In genomic region chr7:117011419-117012260, GRCh38 we compare ENCODE assay signal across 9 cellular contexts. TPM values are rescaled to one million over a fixed set of nuclear protein-coding genes. Genes with fewer than 3 reads are reported as not detected.
A peak's percentile ranks its signal among the peaks of the same experiment; 100 is the strongest.
DNase-seq lines count a peak whose midpoint lies in the region; ATAC-seq, FAIRE-seq and TF ChIP-seq lines count a peak whose summit lies in the region.
"Had no signal": no experiment of that assay in that cellular context is flagged by ENCODE, and none has a peak within 500 bp of the region (broad histone marks: within the 10 kb centered on the region; RNA-seq: fewer than 3 reads in every experiment).

No MANE protein-coding gene starts in this region.

- no peak overlapping the region; the same call in 1 of the 2 replicates for H2AFZ ChIP-seq in GM12878 (ENCODE audit: control insufficient read depth, low read depth, low read length)

- intact Hi-C loops in GM12878 (cut with micrococcal nuclease; ENCODE audit: unreplicated experiment): loop anchor here (1.0 to 10.0 kb wide), 4 partner anchors 23 to 1173 kb away; partner anchors contain the start of gene LSM8

- H3K9me3 ChIP-seq in GM12878 (replicated peaks; ENCODE audit: control insufficient read depth, insufficient read depth, low read length): no peaks in the 10 kb centered on the region

- TF ChIP-seq POLR2A in GM12878 (IDR thresholded peaks at IDR 0.05; ENCODE audit: low read depth, low read length): no peak

- no peaks in the 10 kb centered on the region for H3K27me3 ChIP-seq in GM12878 (replicated peaks in 1 of 2; ENCODE audit: control insufficient read depth in 2 of 2, insufficient read depth in 2 of 2, low read length in 1 of 2)

- SMC1A ChIA-PET in GM12878 (lab: Charles Lee; ENCODE audit: uncharacterized antibody, unreplicated experiment): interaction anchor here (0.6 to 11.1 kb wide), 27 partner anchors 11 to 181 kb away, joined by 3 to 223 read pairs (median 4); partner anchors contain the start of gene ST7

- POLR2A ChIA-PET in GM12878 (lab: Charles Lee): interaction anchor here (0.7 to 2.1 kb wide), 22 partner anchors 12 to 147 kb away, joined by 3 to 16 read pairs (median 4); partner anchors contain the start of gene ST7

- no peaks in the 10 kb centered on the region for H3K36me3 ChIP-seq in GM12878 (ENCODE audit: control insufficient read depth in 2 of 2, insufficient read depth in 2 of 2, low read length in 1 of 2)

- RAD21 ChIA-PET in GM12878 (lab: Charles Lee; ENCODE audit: unreplicated experiment): interaction anchor here (0.6 to 9.2 kb wide), 30 partner anchors 11 to 400 kb away, joined by 3 to 112 read pairs (median 4); no protein-coding TSS in a partner anchor

- ATAC-seq in GM19452 (IDR thresholded peaks at IDR 0.05; ENCODE audit: unreplicated experiment) (peak; percentile 82), HG03066 (IDR thresholded peaks at IDR 0.05; ENCODE audit: low read depth, unreplicated experiment) (peak; percentile 68), GM12878 (peak; percentile 81), omental fat pad (ENCODE audit: low FRiP score) (no peak)

- peak; percentile 58 to 97 for TF ChIP-seq EP300 in GM12878 (IDR thresholded peaks at IDR 0.05; ENCODE audit: borderline replicate concordance in 1 of 2, control insufficient read depth in 1 of 2, low read depth in 2 of 2, low read length in 2 of 2)

- H3K9ac ChIP-seq in GM12878 (ENCODE audit: control insufficient read depth, insufficient read depth, low read length): peak overlapping the region; percentile 82

- peak overlapping the region; percentile 100 for H3K27ac ChIP-seq in GM12878 (ENCODE audit: control insufficient read depth, insufficient read depth)

- BruUV-seq in GM12878 (replicated peaks; lab: Mats Ljungman, UMichigan): TSS peak; percentile 94

- CTCF ChIA-PET in GM12878 (lab: Yijun Ruan, JAX): interaction anchor here (0.6 to 10.7 kb wide), 20 partner anchors 8 to 115 kb away, joined by 3 to 287 read pairs (median 5); no protein-coding TSS in a partner anchor

- H4K20me1 ChIP-seq in GM12878 (ENCODE audit: control insufficient read depth, insufficient read depth): no peaks in the 10 kb centered on the region

- TF ChIP-seq CTCF in GM13976 (IDR thresholded peaks at IDR 0.05; ENCODE audit: borderline replicate concordance, control extremely low read depth, extremely low read depth, insufficient read depth, missing control alignments): no peak
- TF ChIP-seq CTCF in GM12878 (IDR thresholded peaks at IDR 0.05 in 2 of 3, conservative IDR thresholded peaks at IDR 0.05 in 1 of 3; ENCODE audit: control insufficient read depth in 2 of 3, extremely low read depth in 1 of 3, insufficient read depth in 1 of 3, low read depth in 3 of 3, low read length in 3 of 3): no peak
- TF ChIP-seq CTCF in omental fat pad (IDR thresholded peaks at IDR 0.05): no peak

- H3K4me3 ChIP-seq in GM12878: peak overlapping the region; percentile 53

- TF ChIP-seq RAD21 in GM12878 (IDR thresholded peaks at IDR 0.05; ENCODE audit: insufficient read depth, low read depth, low read length): no peak; the same call in 1 of the 2 replicates

- H3K79me2 ChIP-seq in GM12878 (ENCODE audit: control insufficient read depth, insufficient read depth, low read length): peaks cover 88% of the 10 kb centered on the region

- peak overlapping the region; percentile 99 for H3K4me2 ChIP-seq in GM12878 (ENCODE audit: control insufficient read depth, insufficient read depth)

- peaks cover 49% of the 10 kb centered on the region for H3K4me1 ChIP-seq in GM12878 (ENCODE audit: control insufficient read depth, insufficient read depth, low read length)

- peak; percentile 75 for FAIRE-seq in GM12878 (lab: Jason Lieb, UNC)

- in situ Hi-C loops in GM13976 (cut with MboI; ENCODE audit: low sequenced_read_pairs, unreplicated experiment): no loop called here
- in situ Hi-C loops in GM12878 (cut with MboI): no loop called here

- 15% methylated on average over 6 of the region's 6 CpGs for WGBS in GM12878 (ENCODE audit: insufficient coverage, insufficient replicate concordance, low lambda C conversion rate, missing lambda C conversion rate)

- DNase-seq in GM13976 (ENCODE audit: low spot score): peak; percentile 38
- DNase-seq in GM12878 (ENCODE audit: low read depth, low spot score): peak; percentile 92
- DNase-seq in DMS53 treated with DMSO at 0.1 percent for 48 hours (lab: John Stamatoyannopoulos, UW; ENCODE audit: unreplicated experiment): no peak
- DNase-seq in NCI-H446 (lab: John Stamatoyannopoulos, UW): no peak
- no peak for DNase-seq in omental fat pad (ENCODE audit: low spot score)
- no peak for DNase-seq in NCI-H1105 (lab: John Stamatoyannopoulos, UW)
- DNase-seq: activated CD8-positive, alpha-beta memory T cell treated with anti-CD3 and anti-CD28 coated beads, Interleukin-2, amount 50 U/mL, for 4 hours had no signal

TF ChIP-seq in GM12878, 131 proteins besides CTCF, POLR2A, EP300 and RAD21 (continues in another document):
- TF ChIP-seq CREM (IDR thresholded peaks at IDR 0.05; ENCODE audit: low read depth): peak; percentile 92
- 0 out of 2 replicates have a peak, but pooled peaks have one; percentile 25 for TF ChIP-seq NR2F1 (conservative IDR thresholded peaks at IDR 0.05)
- TF ChIP-seq HDAC6 (IDR thresholded peaks at IDR 0.05; ENCODE audit: unreplicated experiment): no peak
- no peak for TF ChIP-seq GATAD2B (conservative IDR thresholded peaks at IDR 0.05; ENCODE audit: low read depth)
- TF ChIP-seq MEF2B (IDR thresholded peaks at IDR 0.05; ENCODE audit: partially characterized antibody, poor library complexity, severe bottlenecking): peak; percentile 62
- TF ChIP-seq BRCA1 (IDR thresholded peaks at IDR 0.05; ENCODE audit: low read depth, low read length): no peak
- TF ChIP-seq ETV6 (conservative IDR thresholded peaks at IDR 0.05 in 1 of 2, IDR thresholded peaks at IDR 0.05 in 1 of 2; ENCODE audit: borderline replicate concordance in 1 of 2, low read depth in 1 of 2): peak in 1 of 2 experiments; percentile 47; a peak in 1 of 4 replicates
- peak; percentile 74 for TF ChIP-seq POU2F2 (IDR thresholded peaks at IDR 0.05; ENCODE audit: borderline replicate concordance, low read depth, low read length)
- no peak for TF ChIP-seq ZZZ3 (IDR thresholded peaks at IDR 0.05; ENCODE audit: control insufficient read depth, insufficient read length, low read depth)
- peak; percentile 99 for TF ChIP-seq IRF4 (IDR thresholded peaks at IDR 0.05; ENCODE audit: low read depth, low read length)
- peak; percentile 81 for TF ChIP-seq MLLT1 (IDR thresholded peaks at IDR 0.05)
- TF ChIP-seq NRF1 (conservative IDR thresholded peaks at IDR 0.05; ENCODE audit: low read depth, low read length): no peak
- TF ChIP-seq PBX3 (IDR thresholded peaks at IDR 0.05; ENCODE audit: insufficient replicate concordance, low read depth, low read length): no peak
- no peak for TF ChIP-seq ELK1 (IDR thresholded peaks at IDR 0.05; ENCODE audit: low read depth, low read length)
- TF ChIP-seq NFIC (IDR thresholded peaks at IDR 0.05; ENCODE audit: low read depth, low read length): peak; percentile 96

RNA-seq across cellular contexts. Expression of gene ST7, which starts 58.3 kb away (rescaled TPM):
- 157 and 175 TPM in 2 replicates for total RNA-seq in GM12878 (2013; cell fraction: nucleolus; rRNA removed)
- total RNA-seq in GM12878 (2014; rRNA removed) (62.1 and 74.9 TPM in 2 replicates), GM12878 (2014; rRNA removed; fragmentation: Illumina TruSeq; extraction: Trizol) (27.5 and 27.7 TPM in 2 replicates), GM12878 (2021) (46.0 and 46.9 TPM in 2 replicates), omental fat pad (10 to 100 TPM; 23.7 to 29.5 (median 25.5) TPM)
- 34.6 TPM for polyA plus RNA-seq in GM12878 (2011; ENCODE audit: low read depth)
- polyA plus RNA-seq in GM12878 (2011; rRNA removed) (66.9 and 76.2 TPM in 2 replicates), GM12878 (2014; fragmentation: Illumina TruSeq; extraction: Trizol) (76.4 and 90.7 TPM in 2 replicates), GM12878 (2014; fragmentation: Nextera tagmentation; extraction: Ambion mirVana) (10 to 100 TPM; 49.9 to 50.5 TPM), GM12878 (2014; rRNA removed) (56.6 and 63.9 TPM in 2 replicates), GM12878 (2016; fragmentation: Nextera tagmentation; extraction: Ambion mirVana) (10 to 100 TPM; 48.9 to 56.7 TPM)
- polyA plus RNA-seq in GM12878 (2011; cell fraction: cytosol; rRNA removed): 43.6 and 50.4 TPM in 2 replicates
- polyA plus RNA-seq in GM12878 (2011; cell fraction: nucleus; rRNA removed): 43.1 and 57.6 TPM in 2 replicates
- 36.7 and 47.4 TPM in 2 replicates for polyA plus RNA-seq in GM12878 (2012)
- 74.1 and 76.4 TPM in 2 replicates for polyA minus RNA-seq in GM12878 (2011; rRNA and poly(A)+ RNA removed)
- polyA minus RNA-seq in GM12878 (2011; cell fraction: cytosol; rRNA and poly(A)+ RNA removed): 24.3 and 26.6 TPM in 2 replicates
- 91.3 and 97.8 TPM in 2 replicates for polyA minus RNA-seq in GM12878 (2011; cell fraction: nucleus; rRNA and poly(A)+ RNA removed)

Comparison
In these comparisons a context has a peak if more than half of its experiments do, and no peak if none do; other contexts are left out.
1. DNase-seq: peak in GM13976 (single experiment) and GM12878 (single experiment); none in DMS53 treated with DMSO at 0.1 percent for 48 hours (single experiment), NCI-H446 (0 of 2), omental fat pad (single experiment) and NCI-H1105 (single experiment).